30 cellular contexts compared by ENCODE assay signal in genomic region chr2:14720739-14721138, GRCh38.
"Had no signal": no experiment of that assay in that cellular context is flagged by ENCODE, and none has a peak within 500 bp of the region (broad histone marks: within the 10 kb centered on the region; RNA-seq: fewer than 3 reads in every experiment).

No MANE protein-coding gene starts in this region.

- H3K36me3 ChIP-seq: ascending aorta, breast epithelium, cardiac muscle cell, colonic mucosa, gastrocnemius medialis, heart right ventricle had no signal

- H3K27ac ChIP-seq: ascending aorta, breast epithelium, cardiac muscle cell, colonic mucosa, epithelial cell of prostate, foreskin keratinocyte, gastrocnemius medialis, heart right ventricle, hepatocyte had no signal

- H3K9me3 ChIP-seq: ascending aorta, breast epithelium, colonic mucosa, gastrocnemius medialis, heart right ventricle had no signal

- H3K4me2 ChIP-seq: hepatocyte had no signal

- H3K27me3 ChIP-seq: ascending aorta, breast epithelium, cardiac muscle cell, colonic mucosa, foreskin keratinocyte, gastrocnemius medialis, hepatocyte had no signal

- H3K4me1 ChIP-seq: ascending aorta, breast epithelium, colonic mucosa, foreskin keratinocyte, gastrocnemius medialis, heart right ventricle had no signal

- H3K79me2 ChIP-seq: hepatocyte had no signal

- ATAC-seq: activated CD4-positive, alpha-beta T cell treated with anti-CD3 and anti-CD28 coated beads for 36 hours; activated CD8-positive, alpha-beta T cell treated with anti-CD3 and anti-CD28 coated beads, Interleukin-2, amount 10 ng/mL, durations not matched to agents 7 days and 5 days; activated naive CD4-positive, alpha-beta T cell treated with anti-CD3 and anti-CD28 coated beads, Interleukin-2, amount 50 U/mL, for 72 hours; activated T-cell treated with anti-CD3 and anti-CD28 coated beads, Interleukin-2, amount 50 U/mL, for 72 hours; gastrocnemius medialis; heart right ventricle; T-helper 17 cell had no signal

- DNase-seq: activated CD4-positive, alpha-beta memory T cell treated with anti-CD3 and anti-CD28 coated beads for 36 hours; activated CD4-positive, alpha-beta T cell treated with anti-CD3 and anti-CD28 coated beads for 36 hours; activated CD4-positive, alpha-beta T cell treated with anti-CD3 and anti-CD28 coated beads, Interleukin-2, amount 10 ng/mL, durations not matched to agents 24 days and 14 days; activated CD4-positive, CD25-positive, alpha-beta regulatory T cell; activated CD4-positive, CD25-positive, alpha-beta regulatory T cell treated with anti-CD3 and anti-CD28 coated beads, Interleukin-2, amount 50 U/mL, for 72 hours; activated CD8-positive, alpha-beta memory T cell treated with anti-CD3 and anti-CD28 coated beads, Interleukin-2, amount 50 U/mL, for 48 hours; activated CD8-positive, alpha-beta T cell treated with anti-CD3 and anti-CD28 coated beads, Interleukin-2, amount 10 ng/mL, durations not matched to agents 7 days and 5 days; activated gamma-delta T cell; activated naive CD4-positive, alpha-beta T cell; activated naive CD4-positive, alpha-beta T cell treated with anti-CD3 and anti-CD28 coated beads, Interleukin-2, amount 10 ng/mL, durations not matched to agents 7 days and 5 days; activated naive CD8-positive, alpha-beta T cell treated with anti-CD3 and anti-CD28 coated beads, Interleukin-2, amount 10 ng/mL, durations not matched to agents 7 days and 5 days; activated T-cell treated with anti-CD3 and anti-CD28 coated beads for 4 hours; activated T-cell treated with anti-CD3 and anti-CD28 coated beads, Interleukin-2, amount 50 U/mL, for 24 hours; activated T-cell treated with anti-CD3 and anti-CD28 coated beads, Interleukin-2, amount 50 U/mL, for 72 hours; central memory CD4-positive, alpha-beta T cell; cerebellar nuclear complex; colonic mucosa; effector CD8-positive, alpha-beta T cell; gastrocnemius medialis; heart right ventricle; T-helper 1 cell; T-helper 17 cell; T1000 had no signal

- H3K4me3 ChIP-seq: ascending aorta, breast epithelium, cardiac muscle cell, colonic mucosa, gastrocnemius medialis, heart right ventricle, hepatocyte had no signal

- H2AFZ ChIP-seq: hepatocyte had no signal
